21 cellular contexts compared by ENCODE assay signal in the genomic region with DNA sequence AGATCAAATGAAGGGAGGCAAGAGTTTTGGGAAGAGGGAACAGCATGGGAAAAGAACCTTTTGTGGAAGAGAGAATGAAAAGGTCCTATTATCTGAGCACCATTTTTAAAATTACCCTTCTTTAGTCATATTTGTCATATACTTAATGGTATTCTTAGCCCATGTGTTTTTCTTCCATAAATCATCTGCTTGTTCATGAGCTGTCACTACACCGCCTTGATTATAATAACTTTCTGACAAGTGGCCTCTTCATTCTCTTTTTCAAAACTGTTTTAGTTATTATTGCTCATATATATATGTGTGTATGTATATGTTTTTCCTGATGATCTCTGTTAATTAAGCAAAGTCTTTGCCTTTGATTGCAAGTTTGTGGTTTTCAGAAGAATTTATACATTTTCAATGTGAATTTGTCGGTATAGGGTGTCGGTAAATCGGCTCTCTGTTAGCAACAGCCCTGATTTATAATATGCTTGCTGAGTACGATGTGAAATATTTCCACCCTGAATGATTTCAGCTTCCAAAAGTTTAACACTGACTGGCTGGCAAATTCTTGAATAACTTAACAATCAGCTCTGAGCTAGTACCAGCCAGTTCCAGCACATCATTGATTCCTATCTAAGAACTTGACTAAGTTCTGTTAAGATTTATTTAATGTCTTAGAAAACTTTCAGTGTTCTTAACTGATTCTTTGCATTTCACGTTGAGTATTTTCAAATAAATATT. TPM values are rescaled to one million over a fixed set of nuclear protein-coding genes. Genes with fewer than 3 reads are reported as not detected.
DNase-seq lines count a peak whose midpoint lies in the region; ATAC-seq and TF ChIP-seq lines count a peak whose summit lies in the region.
"Had no signal": no experiment of that assay in that cellular context is flagged by ENCODE, and none has a peak within 500 bp of the region (broad histone marks: within the 10 kb centered on the region; RNA-seq: fewer than 3 reads in every experiment).

No MANE protein-coding gene starts in this region.

- H3K9me3 ChIP-seq in ascending aorta: no peaks in the 10 kb centered on the region
- H3K9me3 ChIP-seq: BLaER1 treated with 17β-estradiol and CSF1 and Interleukin-3, amounts not matched to agents 10 nM and 100 nM had no signal

- no peak for DNase-seq in HEK293T (ENCODE audit: extremely low spot score)
- no peak for DNase-seq in ascending aorta (ENCODE audit: low spot score in 2 of 2)
- DNase-seq in mesothelial cell of epicardium (ENCODE audit: low spot score in 2 of 2, unreplicated experiment in 2 of 2): no peak
- DNase-seq in SIG-M5 treated with dmso at 0.1 percent for 504 hours (lab: John Stamatoyannopoulos, UW; ENCODE audit: unreplicated experiment): no peak
- DNase-seq in T-helper 2 cell treated with Interferon-gamma antibody and Interleukin-4, amounts not matched to agents 5 μg/mL and 100 μg/mL, for 36 hours (ENCODE audit: low spot score): no peak
- DNase-seq in glutamatergic neuron: no peak
- DNase-seq: 8988T; Calu3; CD8-positive, alpha-beta T cell; DMS53; DND-41; EL; H9 had no signal

- H3K27ac Mint-ChIP-seq in mesothelial cell of epicardium (peak overlapping the region; percentile 54), glutamatergic neuron (ENCODE audit: unreplicated experiment) (no peak overlapping the region)
- H3K27ac Mint-ChIP-seq in T-helper 2 cell treated with Interferon-gamma antibody and Interleukin-4, amounts not matched to agents 5 μg/mL and 100 μg/mL, for 36 hours: no peak overlapping the region
- H3K27ac Mint-ChIP-seq: B cell; CD8-positive, alpha-beta T cell; H9; IgD-negative memory B cell had no signal

- POLR2A ChIA-PET in HEK293T (lab: Yijun Ruan, JAX): no interaction called here

- peaks cover 0 to 16% of the 10 kb centered on the region in 2 donors for H3K4me1 ChIP-seq in ascending aorta

- CTCF ChIA-PET in HEK293T (lab: Yijun Ruan, JAX): no interaction called here

- H3K4me3 Mint-ChIP-seq in mesothelial cell of epicardium (no peak overlapping the region), glutamatergic neuron (ENCODE audit: unreplicated experiment) (no peak overlapping the region)
- no peak overlapping the region for H3K4me3 Mint-ChIP-seq in T-helper 2 cell treated with Interferon-gamma antibody and Interleukin-4, amounts not matched to agents 5 μg/mL and 100 μg/mL, for 36 hours
- H3K4me3 Mint-ChIP-seq: B cell; CD8-positive, alpha-beta T cell; H9; IgD-negative memory B cell had no signal

- H3K27me3 ChIP-seq in ascending aorta: no peaks in the 10 kb centered on the region

- H3K36me3 Mint-ChIP-seq in mesothelial cell of epicardium (no peaks in the 10 kb centered on the region), glutamatergic neuron (ENCODE audit: unreplicated experiment) (no peaks in the 10 kb centered on the region)
- H3K36me3 Mint-ChIP-seq in T-helper 2 cell treated with Interferon-gamma antibody and Interleukin-4, amounts not matched to agents 5 μg/mL and 100 μg/mL, for 36 hours (ENCODE audit: low read depth): no peaks in the 10 kb centered on the region
- H3K36me3 Mint-ChIP-seq: CD8-positive, alpha-beta T cell; IgD-negative memory B cell had no signal

- peak overlapping the region in 1 of 2 donors; percentile 29 for H3K4me3 ChIP-seq in ascending aorta
- H3K4me3 ChIP-seq: BLaER1 treated with 17β-estradiol and CSF1 and Interleukin-3, amounts not matched to agents 10 nM and 100 nM; GM12878 had no signal

- intact Hi-C loops in ascending aorta (cut with DNase I): loop anchor here (10.0 kb wide), 1 partner anchor 628 kb away; no protein-coding TSS in a partner anchor

- no peaks in the 10 kb centered on the region for H3K9me3 Mint-ChIP-seq in mesothelial cell of epicardium
- no peaks in the 10 kb centered on the region for H3K9me3 Mint-ChIP-seq in T-helper 2 cell treated with Interferon-gamma antibody and Interleukin-4, amounts not matched to agents 5 μg/mL and 100 μg/mL, for 36 hours
- no peaks in the 10 kb centered on the region for H3K9me3 Mint-ChIP-seq in glutamatergic neuron (ENCODE audit: unreplicated experiment)
- H3K9me3 Mint-ChIP-seq: CD8-positive, alpha-beta T cell; H9; IgD-negative memory B cell had no signal

- ATAC-seq in HG03045 (IDR thresholded peaks at IDR 0.05; ENCODE audit: unreplicated experiment): no peak
- ATAC-seq: CD8-positive, alpha-beta T cell; GM12878; HepG2 had no signal

- no peak for TF ChIP-seq CTCF in ascending aorta (IDR thresholded peaks at IDR 0.05)
- TF ChIP-seq CTCF in mesothelial cell of epicardium (IDR thresholded peaks at IDR 0.05; ENCODE audit: unreplicated experiment): no peak
- no peak for TF ChIP-seq CTCF in glutamatergic neuron (IDR thresholded peaks at IDR 0.05; ENCODE audit: partially characterized antibody, unreplicated experiment)

- H3K27me3 Mint-ChIP-seq in mesothelial cell of epicardium (ENCODE audit: low read depth): no peaks in the 10 kb centered on the region
- H3K27me3 Mint-ChIP-seq in T-helper 2 cell treated with Interferon-gamma antibody and Interleukin-4, amounts not matched to agents 5 μg/mL and 100 μg/mL, for 36 hours (ENCODE audit: low read depth): peaks cover 13% of the 10 kb centered on the region
- H3K27me3 Mint-ChIP-seq in glutamatergic neuron (ENCODE audit: unreplicated experiment): no peaks in the 10 kb centered on the region

- peak overlapping the region; percentile 31 to 71 for H3K27ac ChIP-seq in ascending aorta
- H3K27ac ChIP-seq: BLaER1 treated with 17β-estradiol and CSF1 and Interleukin-3, amounts not matched to agents 10 nM and 100 nM had no signal

- H3K36me3 ChIP-seq in ascending aorta: no peaks in the 10 kb centered on the region
- H3K36me3 ChIP-seq: BLaER1 treated with 17β-estradiol and CSF1 and Interleukin-3, amounts not matched to agents 10 nM and 100 nM had no signal

- H3K4me1 Mint-ChIP-seq in mesothelial cell of epicardium (peaks cover 26% of the 10 kb centered on the region), glutamatergic neuron (ENCODE audit: low read depth, unreplicated experiment) (no peaks in the 10 kb centered on the region)
- peaks cover 29% of the 10 kb centered on the region for H3K4me1 Mint-ChIP-seq in T-helper 2 cell treated with Interferon-gamma antibody and Interleukin-4, amounts not matched to agents 5 μg/mL and 100 μg/mL, for 36 hours (ENCODE audit: low read depth)

TF ChIP-seq in HEK293T, 16 proteins besides CTCF, POLR2A, EP300 and RAD21:
- TF ChIP-seq, protein P1, sequence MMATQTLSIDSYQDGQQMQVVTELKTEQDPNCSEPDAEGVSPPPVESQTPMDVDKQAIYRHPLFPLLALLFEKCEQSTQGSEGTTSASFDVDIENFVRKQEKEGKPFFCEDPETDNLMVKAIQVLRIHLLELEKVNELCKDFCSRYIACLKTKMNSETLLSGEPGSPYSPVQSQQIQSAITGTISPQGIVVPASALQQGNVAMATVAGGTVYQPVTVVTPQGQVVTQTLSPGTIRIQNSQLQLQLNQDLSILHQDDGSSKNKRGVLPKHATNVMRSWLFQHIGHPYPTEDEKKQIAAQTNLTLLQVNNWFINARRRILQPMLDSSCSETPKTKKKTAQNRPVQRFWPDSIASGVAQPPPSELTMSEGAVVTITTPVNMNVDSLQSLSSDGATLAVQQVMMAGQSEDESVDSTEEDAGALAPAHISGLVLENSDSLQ (IDR thresholded peaks at IDR 0.05): peak; percentile 61
- TF ChIP-seq ZNF384 (IDR thresholded peaks at IDR 0.05) (no peak), NFRKB (IDR thresholded peaks at IDR 0.05) (no peak)

RNA-seq across cellular contexts. Expression of a gene that starts 49.2 kb away (rescaled TPM):
- total RNA-seq in ascending aorta (not detected), mesothelial cell of epicardium (0.07 to 0.09 TPM (median 0.09 TPM) in 3 replicates), glutamatergic neuron (ENCODE audit: unreplicated experiment) (not detected)
- total RNA-seq: A673; Calu3; CD8-positive, alpha-beta T cell; G401; HepG2 had no signal
